Comparison of ENCODE assay signal across 11 cellular contexts in the genomic region with DNA sequence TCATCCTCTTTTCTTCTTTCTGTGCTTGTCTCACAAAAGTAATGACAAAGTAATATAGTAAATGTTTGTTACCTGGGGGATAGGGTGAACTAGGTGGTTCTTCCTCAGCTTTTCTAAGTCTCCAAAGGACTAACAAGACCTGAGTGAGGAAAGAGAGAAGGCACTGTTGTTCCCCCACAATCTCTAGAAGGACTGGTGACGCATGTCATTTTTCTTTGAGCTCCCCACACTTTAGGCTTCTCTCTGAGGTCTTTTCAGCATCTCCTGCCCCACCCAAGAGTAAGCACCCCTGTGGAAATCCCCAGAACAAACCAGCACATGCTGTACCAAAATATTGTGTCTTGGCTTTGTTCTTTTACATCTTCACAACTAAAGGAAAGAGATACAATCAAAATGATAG. TPM values are rescaled to one million over a fixed set of nuclear protein-coding genes. Genes with fewer than 3 reads are reported as not detected.
A peak's percentile ranks its signal among the peaks of the same experiment; 100 is the strongest.
DNase-seq lines count a peak whose midpoint lies in the region; ATAC-seq, FAIRE-seq and TF ChIP-seq lines count a peak whose summit lies in the region.
"Had no signal": no experiment of that assay in that cellular context is flagged by ENCODE, and none has a peak within 500 bp of the region (broad histone marks: within the 10 kb centered on the region; RNA-seq: fewer than 3 reads in every experiment).

No MANE protein-coding gene starts in this region.

- H3K4me3 Mint-ChIP-seq in nephron = no peak overlapping the region

- H3K4me1 ChIP-seq in liver (ENCODE audit: control insufficient read depth in 4 of 4, insufficient read depth in 4 of 4, low read length in 3 of 4) = peaks cover 0 to 6% (median 0%) of the 10 kb centered on the region in 4 donors
- no peaks in the 10 kb centered on the region for H3K4me1 ChIP-seq in HepG2 (ENCODE audit: insufficient read depth, low read length)

- H4K20me1 ChIP-seq in HepG2 (ENCODE audit: insufficient read depth, low read length) = no peaks in the 10 kb centered on the region

- H3K79me2 ChIP-seq in HepG2 (ENCODE audit: insufficient read depth, low read length) = no peaks in the 10 kb centered on the region
- H3K79me2 ChIP-seq: parathyroid adenoma had no signal

- FAIRE-seq in HepG2 (lab: Jason Lieb, UNC) = no peak
- FAIRE-seq: H1 had no signal

- no TSS peak for BruUV-seq in HepG2 (replicated peaks; lab: Mats Ljungman, UMichigan)

- TF ChIP-seq CTCF in liver (IDR thresholded peaks at IDR 0.05; ENCODE audit: low read depth, low read length, missing input control) (no peak), HepG2 (CRISPR knock-in tag; IDR thresholded peaks at IDR 0.05) (no peak), nephron (IDR thresholded peaks at IDR 0.05; ENCODE audit: unreplicated experiment in 3 of 3) (no peak)

- CTCF ChIA-PET in HepG2 (lab: Yijun Ruan, JAX; ENCODE audit: low intra/inter-chr PET ratio, low total read pairs) = no interaction called here

- ATAC-seq in HepG2 (no peak), GM18502 (IDR thresholded peaks at IDR 0.05; ENCODE audit: poor library complexity, unreplicated experiment) (no peak), HG03378 (IDR thresholded peaks at IDR 0.05; ENCODE audit: unreplicated experiment) (no peak), HG02571 (IDR thresholded peaks at IDR 0.05; ENCODE audit: unreplicated experiment) (no peak)

- peak overlapping the region in 1 of 2 donors; percentile 23 for H3K27ac ChIP-seq in liver (ENCODE audit: low read depth in 1 of 2, low read length in 2 of 2)
- H3K27ac ChIP-seq in HepG2 (ENCODE audit: extremely low read length, insufficient read depth, low read length) = no peak overlapping the region
- H3K27ac ChIP-seq: parathyroid adenoma, tibial artery had no signal

- no peaks in the 10 kb centered on the region for H3K36me3 Mint-ChIP-seq in nephron (ENCODE audit: low read depth)

- no peaks in the 10 kb centered on the region for H3K9me3 ChIP-seq in liver (ENCODE audit: control insufficient read depth in 4 of 4, low read length in 3 of 4)
- H3K9me3 ChIP-seq in HepG2 (ENCODE audit: low read length) = no peaks in the 10 kb centered on the region
- H3K9me3 ChIP-seq: tibial artery had no signal

- TF ChIP-seq RAD21 in liver (IDR thresholded peaks at IDR 0.05) (no peak), HepG2 (CRISPR knock-in tag; IDR thresholded peaks at IDR 0.05) (no peak)

- no peaks in the 10 kb centered on the region for H3K9me3 Mint-ChIP-seq in nephron

- in situ Hi-C loops in HepG2 (cut with HindIII; ENCODE audit: extremely low pct_ligation_motif_present, low pct_unique_long_range_greater_than_20kb) = no loop called here

- no peak for TF ChIP-seq POLR2A in HepG2 (IDR thresholded peaks at IDR 0.05; ENCODE audit: insufficient read depth in 1 of 2, low read depth in 2 of 2, low read length in 2 of 2)

- H3K4me3 ChIP-seq in liver (ENCODE audit: low read depth in 1 of 3, low read length in 3 of 3) = no peak overlapping the region
- H3K4me3 ChIP-seq in HepG2 (replicated peaks in 1 of 3; ENCODE audit: insufficient read depth in 1 of 3, low read depth in 2 of 3, low read length in 3 of 3) = no peak overlapping the region
- H3K4me3 ChIP-seq: tibial artery had no signal

- H3K27me3 Mint-ChIP-seq in nephron (ENCODE audit: low read depth) = no peaks in the 10 kb centered on the region

- peak overlapping the region in 2 of 3 experiments; percentile 10 to 38 for H3K27ac Mint-ChIP-seq in nephron

- intact Hi-C loops in HepG2 (cut with micrococcal nuclease; ENCODE audit: unreplicated experiment) = no loop called here

- POLR2A ChIA-PET in HepG2 (lab: Yijun Ruan, JAX) = no interaction called here

- TF ChIP-seq EP300 in HepG2 (IDR thresholded peaks at IDR 0.05; ENCODE audit: low read depth in 2 of 2, low read length in 2 of 2) = no peak
- TF ChIP-seq EP300 in HepG2 (CRISPR knock-in tag; IDR thresholded peaks at IDR 0.05; ENCODE audit: borderline replicate concordance) = no peak

- H3K27me3 ChIP-seq in liver (ENCODE audit: control insufficient read depth in 4 of 4, insufficient read depth in 4 of 4, low read length in 3 of 4) (no peaks in the 10 kb centered on the region), HepG2 (ENCODE audit: control insufficient read depth in 1 of 2, insufficient read depth in 2 of 2, low read length in 2 of 2) (no peaks in the 10 kb centered on the region)
- H3K27me3 ChIP-seq: tibial artery had no signal

- no peaks in the 10 kb centered on the region for H3K36me3 ChIP-seq in liver (ENCODE audit: control insufficient read depth in 4 of 4, insufficient read depth in 3 of 4, low read depth in 1 of 4, low read length in 3 of 4)
- no peaks in the 10 kb centered on the region for H3K36me3 ChIP-seq in HepG2 (replicated peaks in 1 of 2; ENCODE audit: control insufficient read depth in 1 of 2, insufficient read depth in 2 of 2, low read length in 2 of 2)
- H3K36me3 ChIP-seq: tibial artery had no signal

- H3K4me2 ChIP-seq in HepG2 (ENCODE audit: low read depth, low read length) = no peak overlapping the region

- DNase-seq in HepG2 (ENCODE audit: low spot score) (no peak), NCI-H2171 (lab: John Stamatoyannopoulos, UW) (no peak)
- peak; percentile 73 for DNase-seq in activated naive CD4-positive, alpha-beta T cell treated with Interleukin-2 at 50 U/mL for 16 hours
- DNase-seq: tibial artery had no signal

- H3K4me1 Mint-ChIP-seq in nephron = peaks cover 40% of the 10 kb centered on the region

- H2AFZ ChIP-seq in HepG2 (ENCODE audit: low read length) = no peak overlapping the region
- H2AFZ ChIP-seq: parathyroid adenoma had no signal

- H3K9ac ChIP-seq in liver (ENCODE audit: low read depth in 1 of 2, low read length in 2 of 2) (no peak overlapping the region), HepG2 (ENCODE audit: insufficient read depth, low read depth, low read length) (no peak overlapping the region)
- H3K9ac ChIP-seq: parathyroid adenoma had no signal

- WGBS in liver = 75% methylated on average over 1 of the region's 1 CpG
- 0% methylated on average over 1 of the region's 1 CpG for WGBS in HepG2 (ENCODE audit: low lambda C conversion rate)

TF ChIP-seq in liver, 16 proteins besides CTCF, POLR2A, EP300 and RAD21 (continues in another document):
- TF ChIP-seq, protein P1, sequence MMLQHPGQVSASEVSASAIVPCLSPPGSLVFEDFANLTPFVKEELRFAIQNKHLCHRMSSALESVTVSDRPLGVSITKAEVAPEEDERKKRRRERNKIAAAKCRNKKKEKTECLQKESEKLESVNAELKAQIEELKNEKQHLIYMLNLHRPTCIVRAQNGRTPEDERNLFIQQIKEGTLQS (IDR thresholded peaks at IDR 0.05) = no peak

TF ChIP-seq in HepG2, 621 proteins besides CTCF, POLR2A, EP300 and RAD21 (continues in another document):
- TF ChIP-seq, protein P2, sequence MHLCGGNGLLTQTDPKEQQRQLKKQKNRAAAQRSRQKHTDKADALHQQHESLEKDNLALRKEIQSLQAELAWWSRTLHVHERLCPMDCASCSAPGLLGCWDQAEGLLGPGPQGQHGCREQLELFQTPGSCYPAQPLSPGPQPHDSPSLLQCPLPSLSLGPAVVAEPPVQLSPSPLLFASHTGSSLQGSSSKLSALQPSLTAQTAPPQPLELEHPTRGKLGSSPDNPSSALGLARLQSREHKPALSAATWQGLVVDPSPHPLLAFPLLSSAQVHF (CRISPR knock-in tag; IDR thresholded peaks at IDR 0.05) = no peak
- no peak for TF ChIP-seq ZFP62 (CRISPR knock-in tag; IDR thresholded peaks at IDR 0.05)

RNA-seq across cellular contexts. Expression of a gene that starts 2.4 kb away (rescaled TPM):
- total RNA-seq in liver (1 to 10 TPM; 1.5 to 5.4 TPM), HepG2 (2016; rRNA removed; fragmentation: Illumina TruSeq; extraction: Trizol) (not detected in 2 replicates)
- polyA plus RNA-seq in liver (1 to 10 TPM; 1.0 to 3.4 TPM), HepG2 (2011; rRNA removed) (not detected in 2 replicates)
- not detected in 2 replicates for total RNA-seq in HepG2 (2016; cell fraction: cytosol; rRNA removed; fragmentation: Illumina TruSeq; extraction: Trizol; ENCODE audit: low read depth)
- not detected in 2 replicates for total RNA-seq in HepG2 (2016; cell fraction: insoluble cytoplasmic fraction; rRNA removed; fragmentation: Illumina TruSeq; extraction: Trizol)
- not detected in 2 replicates for total RNA-seq in HepG2 (2016; cell fraction: membrane; rRNA removed; fragmentation: Illumina TruSeq; extraction: Trizol)
- total RNA-seq in HepG2 (2016; cell fraction: nucleus; rRNA removed; fragmentation: Illumina TruSeq; extraction: Trizol) = not detected in 2 replicates
- polyA plus RNA-seq in HepG2 (2011; cell fraction: cytosol; rRNA removed) = not detected in 2 replicates
- polyA plus RNA-seq in HepG2 (2011; cell fraction: nucleus; rRNA removed) = not detected in 2 replicates
- not detected in 2 replicates for polyA plus RNA-seq in HepG2 (2012)
- not detected in 2 replicates for polyA plus RNA-seq in HepG2 (2016; cell fraction: cytosol; fragmentation: Illumina TruSeq; extraction: Trizol; ENCODE audit: low read depth)
- not detected in 2 replicates for polyA plus RNA-seq in HepG2 (2016; cell fraction: insoluble cytoplasmic fraction; fragmentation: Illumina TruSeq; extraction: Trizol; ENCODE audit: low read depth)
- not detected in 2 replicates for polyA plus RNA-seq in HepG2 (2016; cell fraction: membrane; fragmentation: Illumina TruSeq; extraction: Trizol; ENCODE audit: low read depth)
- not detected in 2 replicates for polyA plus RNA-seq in HepG2 (2016; cell fraction: nucleus; fragmentation: Illumina TruSeq; extraction: Trizol; ENCODE audit: insufficient read depth, low read depth)
- polyA minus RNA-seq in HepG2 (2011; rRNA and poly(A)+ RNA removed; ENCODE audit: low replicate concordance) = 3.3 TPM in 1 of 2 replicates, not detected in the other
- polyA minus RNA-seq in HepG2 (2011; cell fraction: cytosol; rRNA and poly(A)+ RNA removed) = not detected in 2 replicates
- not detected in 2 replicates for polyA minus RNA-seq in HepG2 (2011; cell fraction: nucleus; rRNA and poly(A)+ RNA removed)
- total RNA-seq: H1 had no signal
- polyA plus RNA-seq: H1 had no signal
